28 cellular contexts compared by ENCODE assay signal in genomic region chr17:60322056-60322387, GRCh38.
"Had no signal": no experiment of that assay in that cellular context is flagged by ENCODE, and none has a peak within 500 bp of the region (broad histone marks: within the 10 kb centered on the region; RNA-seq: fewer than 3 reads in every experiment).

No MANE protein-coding gene starts in this region.

- H3K27ac Mint-ChIP-seq: immature natural killer cell; mesothelial cell of epicardium; naive B cell; natural killer cell treated with Interleukin-12 subunit alpha and Interleukin-12 subunit beta and Interleukin-15 and Interleukin-18, amount 100 ng/mL, for 72 hours; stimulated activated naive CD8-positive, alpha-beta T cell treated with anti-CD3 and anti-CD28 coated beads, Interleukin-15, amount 100 ng/mL, for 72 hours had no signal

- H3K27me3 ChIP-seq: esophagus squamous epithelium, neutrophil, pancreas, suprapubic skin, transverse colon, upper lobe of right lung, uterus had no signal

- H3K4me1 ChIP-seq: suprapubic skin, uterus had no signal

- H3K4me3 Mint-ChIP-seq: immature natural killer cell; mesothelial cell of epicardium; naive B cell; natural killer cell treated with Interleukin-12 subunit alpha and Interleukin-12 subunit beta and Interleukin-15 and Interleukin-18, amount 100 ng/mL, for 72 hours; neural crest cell; stimulated activated naive CD8-positive, alpha-beta T cell treated with anti-CD3 and anti-CD28 coated beads, Interleukin-15, amount 100 ng/mL, for 72 hours had no signal

- H3K9me3 ChIP-seq: esophagus squamous epithelium, mucosa of descending colon, neutrophil, pancreas, suprapubic skin, transverse colon, upper lobe of right lung, uterus had no signal

- H3K36me3 ChIP-seq: pancreas, transverse colon, upper lobe of right lung, uterus had no signal

- H3K9me3 Mint-ChIP-seq: immature natural killer cell; mesothelial cell of epicardium; naive B cell; natural killer cell treated with Interleukin-12 subunit alpha and Interleukin-12 subunit beta and Interleukin-15 and Interleukin-18, amount 100 ng/mL, for 72 hours; neural crest cell; stimulated activated naive CD8-positive, alpha-beta T cell treated with anti-CD3 and anti-CD28 coated beads, Interleukin-15, amount 100 ng/mL, for 72 hours had no signal

- ATAC-seq: mucosa of descending colon; natural killer cell treated with Interleukin-12 subunit alpha and Interleukin-12 subunit beta and Interleukin-15 and Interleukin-18, amount 100 ng/mL, for 72 hours; sciatic nerve; stimulated activated naive CD8-positive, alpha-beta T cell treated with anti-CD3 and anti-CD28 coated beads, Interleukin-15, amount 100 ng/mL, for 72 hours; upper lobe of right lung had no signal

- H3K4me1 Mint-ChIP-seq: mesothelial cell of epicardium had no signal

- H3K27ac ChIP-seq: coronary artery, esophagus squamous epithelium, neutrophil, pancreas, suprapubic skin, transverse colon, upper lobe of right lung, uterus had no signal

- H3K27me3 Mint-ChIP-seq: naive B cell; natural killer cell treated with Interleukin-12 subunit alpha and Interleukin-12 subunit beta and Interleukin-15 and Interleukin-18, amount 100 ng/mL, for 72 hours; stimulated activated naive CD8-positive, alpha-beta T cell treated with anti-CD3 and anti-CD28 coated beads, Interleukin-15, amount 100 ng/mL, for 72 hours had no signal

- DNase-seq: dermis blood vessel endothelial cell; effector memory CD4-positive, alpha-beta T cell; esophagus squamous epithelium; hypothalamus; immature natural killer cell; kidney; mesenchymal stem cell; mucosa of descending colon; naive B cell; pancreas; retina; stimulated activated CD4-positive, alpha-beta T cell treated with anti-CD3 and anti-CD28 coated beads, Interleukin-12 subunit alpha, Interleukin-12 subunit beta, amount 100 ng/mL, for 4 hours; stimulated activated CD4-positive, alpha-beta T cell treated with anti-CD3 and anti-CD28 coated beads, Interleukin-1b, Interleukin-23, amount 100 ng/mL, for 48 hours; stimulated activated CD4-positive, alpha-beta T cell treated with anti-CD3 and anti-CD28 coated beads, Interleukin-4, amount 100 ng/mL, for 1 hour; stimulated activated CD8-positive, alpha-beta memory T cell treated with anti-CD3 and anti-CD28 coated beads, Interleukin-4, amount 100 ng/mL, for 48 hours; stimulated activated naive CD4-positive, alpha-beta T cell; stimulated activated naive CD8-positive, alpha-beta T cell treated with anti-CD3 and anti-CD28 coated beads, Interleukin-15, amount 100 ng/mL, for 72 hours; transverse colon; upper lobe of right lung; uterus had no signal

- H3K4me3 ChIP-seq: coronary artery, esophagus squamous epithelium, mucosa of descending colon, pancreas, smooth muscle cell, suprapubic skin, transverse colon, upper lobe of right lung, uterus had no signal

- H3K36me3 Mint-ChIP-seq: immature natural killer cell; mesothelial cell of epicardium; natural killer cell treated with Interleukin-12 subunit alpha and Interleukin-12 subunit beta and Interleukin-15 and Interleukin-18, amount 100 ng/mL, for 72 hours had no signal
